In genomic region chr12:95164656-95165055, GRCh38 we compare ENCODE assay signal across 18 cellular contexts. TPM values are rescaled to one million over a fixed set of nuclear protein-coding genes. Genes with fewer than 3 reads are reported as not detected.
DNase-seq lines count a peak whose midpoint lies in the region; ATAC-seq and TF ChIP-seq lines count a peak whose summit lies in the region.
"Had no signal": no experiment of that assay in that cellular context is flagged by ENCODE, and none has a peak within 500 bp of the region (broad histone marks: within the 10 kb centered on the region; RNA-seq: fewer than 3 reads in every experiment).

No MANE protein-coding gene starts in this region.

- TF ChIP-seq POLR2A in upper lobe of left lung (IDR thresholded peaks at IDR 0.05): no peak

- peak; percentile 23 for DNase-seq in GM03348 (ENCODE audit: low spot score)
- DNase-seq in amniotic epithelial cell (ENCODE audit: low read depth): peak; percentile 59
- DNase-seq in glomerular visceral epithelial cell (ENCODE audit: extremely low spot score): peak; percentile 15
- DNase-seq in stimulated activated CD4-positive, alpha-beta T cell treated with anti-CD3 and anti-CD28 coated beads, Interleukin-4, amount 100 ng/mL, for 4 hours: no peak
- no peak for DNase-seq in upper lobe of left lung
- no peak for DNase-seq in SK-N-DZ (ENCODE audit: low spot score)
- DNase-seq: activated CD4-positive, alpha-beta T cell treated with anti-CD3 and anti-CD28 coated beads for 1 hour; AML-193; COR-L47; effector CD8-positive, alpha-beta T cell; GDM1; NCI-H1436; NCI-H82; PC-9; right cardiac atrium had no signal

- peaks cover 26% of the 10 kb centered on the region for H3K4me1 ChIP-seq in skeletal muscle satellite cell (ENCODE audit: control insufficient read depth, insufficient read depth, low read length)
- peaks cover 0 to 8% (median 3%) of the 10 kb centered on the region in 4 donors for H3K4me1 ChIP-seq in upper lobe of left lung

- H3K36me3 ChIP-seq in skeletal muscle satellite cell (ENCODE audit: insufficient read depth, low read length): no peaks in the 10 kb centered on the region
- H3K36me3 ChIP-seq in upper lobe of left lung: no peaks in the 10 kb centered on the region
- H3K36me3 ChIP-seq: HAP-1 had no signal

- peak overlapping the region; percentile 62 for H3K4me2 ChIP-seq in skeletal muscle satellite cell (ENCODE audit: low read length)
- H3K4me2 ChIP-seq: PC-9 had no signal

- ATAC-seq in upper lobe of left lung (ENCODE audit: low FRiP score in 2 of 2): no peak
- ATAC-seq: GM12878 had no signal

- no peak for TF ChIP-seq CTCF in upper lobe of left lung (IDR thresholded peaks at IDR 0.05)

- peak overlapping the region; percentile 56 for H3K9ac ChIP-seq in skeletal muscle satellite cell (ENCODE audit: low read depth, low read length)

- H3K27me3 ChIP-seq in skeletal muscle satellite cell (ENCODE audit: control insufficient read depth, insufficient read depth, low read length): no peaks in the 10 kb centered on the region
- H3K27me3 ChIP-seq in upper lobe of left lung: no peaks in the 10 kb centered on the region

- H3K4me3 ChIP-seq in skeletal muscle satellite cell (ENCODE audit: low read length) (peak overlapping the region; percentile 57), upper lobe of left lung (no peak overlapping the region)
- H3K4me3 ChIP-seq: GM12878, HAP-1, PC-9 had no signal

- H3K27ac ChIP-seq in upper lobe of left lung: peak overlapping the region in 1 of 4 donors; percentile 44
- H3K27ac ChIP-seq: PC-9 had no signal

- H3K9me3 ChIP-seq in skeletal muscle satellite cell (replicated peaks; ENCODE audit: low read length) (no peaks in the 10 kb centered on the region), upper lobe of left lung (no peaks in the 10 kb centered on the region)
- H3K9me3 ChIP-seq: HAP-1 had no signal

- no peak for TF ChIP-seq EP300 in upper lobe of left lung (IDR thresholded peaks at IDR 0.05)

- WGBS in upper lobe of left lung, 2 donors: 84 to 85% methylated on average over 2 of the region's 2 CpGs

RNA-seq across cellular contexts. Expression of gene FGD6, which starts 52.6 kb away (rescaled TPM):
- 4.6 TPM in 2 replicates for total RNA-seq in skeletal muscle satellite cell (2012; rRNA removed)
- total RNA-seq in upper lobe of left lung: 10 to 100 TPM; 14.7 to 36.1 (median 20.2) TPM
- 8.5 and 10.7 TPM in 2 replicates for polyA plus RNA-seq in SK-N-DZ (2014; cell fraction: cytosol; rRNA removed)
- 9.6 and 16.9 TPM in 2 replicates for polyA plus RNA-seq in SK-N-DZ (2014; cell fraction: nucleus; rRNA removed)

RNA-seq across cellular contexts. Expression of gene VEZT, which starts 53.0 kb away (rescaled TPM):
- 50.4 and 54.0 TPM in 2 replicates for total RNA-seq in skeletal muscle satellite cell (2012; rRNA removed)
- 100 to 1,000 TPM in 1 of 6 donors, 10 to 100 TPM in 5; 29.6 to 119 (median 69.5) TPM for total RNA-seq in upper lobe of left lung
- 92.2 and 93.8 TPM in 2 replicates for polyA plus RNA-seq in SK-N-DZ (2014; cell fraction: cytosol; rRNA removed)
- 72.4 and 76.2 TPM in 2 replicates for polyA plus RNA-seq in SK-N-DZ (2014; cell fraction: nucleus; rRNA removed)

Comparison
In these comparisons a context has a peak if more than half of its experiments do, and no peak if none do; other contexts are left out.
1. DNase-seq: peak in GM03348 (single experiment), amniotic epithelial cell (single experiment) and glomerular visceral epithelial cell (single experiment); none in stimulated activated CD4-positive, alpha-beta T cell treated with anti-CD3 and anti-CD28 coated beads, Interleukin-4, amount 100 ng/mL, for 4 hours (0 of 2), upper lobe of left lung (0 of 2) and SK-N-DZ (single experiment).